Comparison of ENCODE assay signal across 20 cellular contexts in genomic region chr15:64311566-64311965, GRCh38. TPM values are rescaled to one million over a fixed set of nuclear protein-coding genes. Genes with fewer than 3 reads are reported as not detected.
DNase-seq lines count a peak whose midpoint lies in the region; ATAC-seq, FAIRE-seq and TF ChIP-seq lines count a peak whose summit lies in the region.
"Had no signal": no experiment of that assay in that cellular context is flagged by ENCODE, and none has a peak within 500 bp of the region (broad histone marks: within the 10 kb centered on the region; RNA-seq: fewer than 3 reads in every experiment).

No MANE protein-coding gene starts in this region.

- H3K27me3 ChIP-seq in kidney epithelial cell (ENCODE audit: control insufficient read depth, insufficient read depth, low read length) (no peaks in the 10 kb centered on the region), smooth muscle cell (ENCODE audit: low read depth) (no peaks in the 10 kb centered on the region)
- H3K27me3 ChIP-seq: BLaER1 treated with 17β-estradiol and CSF1 and Interleukin-3, amounts not matched to agents 10 nM and 100 nM had no signal

- H3K27me3 Mint-ChIP-seq in nephron progenitor cell (ENCODE audit: low read depth, poor library complexity): peaks cover 2% of the 10 kb centered on the region
- H3K27me3 Mint-ChIP-seq: B cell; CD8-positive, alpha-beta memory T cell had no signal

- no peaks in the 10 kb centered on the region for H3K9me3 ChIP-seq in smooth muscle cell (replicated peaks; ENCODE audit: low read depth)

- no peak for TF ChIP-seq CTCF in kidney epithelial cell (IDR thresholded peaks at IDR 0.05; ENCODE audit: insufficient read depth, low read length, poor library complexity, severe bottlenecking)
- TF ChIP-seq CTCF in nephron progenitor cell (IDR thresholded peaks at IDR 0.05): no peak
- no peak for TF ChIP-seq CTCF in smooth muscle cell (IDR thresholded peaks at IDR 0.05; ENCODE audit: borderline replicate concordance, insufficient read depth, poor library complexity, severe bottlenecking)

- 86% methylated on average over 6 of the region's 6 CpGs for WGBS in smooth muscle cell (ENCODE audit: low lambda C conversion rate)

- DNase-seq in ACHN (peak; percentile 52), kidney epithelial cell (ENCODE audit: low read depth) (peak; percentile 45), nephron progenitor cell (no peak), DMS 273 treated with DMSO at 0.1 percent for 48 hours (lab: John Stamatoyannopoulos, UW) (no peak), GM12891 (ENCODE audit: insufficient read length, low spot score) (no peak), smooth muscle cell (lab: John Stamatoyannopoulos, UW; ENCODE audit: unreplicated experiment) (no peak)
- DNase-seq: CD8-positive, alpha-beta memory T cell; COR-L47; DMS153; DMS79; GDM1; H9 had no signal

- H3K36me3 Mint-ChIP-seq in nephron progenitor cell (ENCODE audit: low read depth): peaks cover 38% of the 10 kb centered on the region

- peaks cover 21% of the 10 kb centered on the region for H3K4me1 ChIP-seq in smooth muscle cell (ENCODE audit: low read depth)
- H3K4me1 ChIP-seq: BLaER1 treated with 17β-estradiol and CSF1 and Interleukin-3, amounts not matched to agents 10 nM and 100 nM had no signal

- peaks cover 23% of the 10 kb centered on the region for H3K9me3 Mint-ChIP-seq in nephron progenitor cell
- H3K9me3 Mint-ChIP-seq: CD8-positive, alpha-beta memory T cell had no signal

- H3K27ac Mint-ChIP-seq in nephron progenitor cell: peak overlapping the region; percentile 42
- H3K27ac Mint-ChIP-seq: B cell; CD8-positive, alpha-beta memory T cell; H9 had no signal

- TF ChIP-seq POLR2A in GM12891 (IDR thresholded peaks at IDR 0.05; ENCODE audit: low read depth, low read length): no peak

- no peak overlapping the region for H3K9ac ChIP-seq in smooth muscle cell (ENCODE audit: low read depth)
- H3K9ac ChIP-seq: BLaER1 treated with 17β-estradiol and CSF1 and Interleukin-3, amounts not matched to agents 10 nM and 100 nM had no signal

- H3K4me3 ChIP-seq in kidney epithelial cell (ENCODE audit: low read depth, low read length) (no peak overlapping the region), smooth muscle cell (no peak overlapping the region)
- H3K4me3 ChIP-seq: BLaER1 treated with 17β-estradiol and CSF1 and Interleukin-3, amounts not matched to agents 10 nM and 100 nM had no signal

- no peak overlapping the region for H3K4me3 Mint-ChIP-seq in nephron progenitor cell
- H3K4me3 Mint-ChIP-seq: B cell; CD8-positive, alpha-beta memory T cell; H9 had no signal

- H2AFZ ChIP-seq in smooth muscle cell (ENCODE audit: low read depth): no peak overlapping the region

- TF ChIP-seq RAD21 in Ishikawa (IDR thresholded peaks at IDR 0.05; ENCODE audit: low read depth): no peak

- no peaks in the 10 kb centered on the region for H3F3A ChIP-seq in smooth muscle cell (ENCODE audit: low read depth)

- no peak for FAIRE-seq in GM12891 (lab: Jason Lieb, UNC)
- FAIRE-seq: D721Med, H1, HepG2 had no signal

- H3K36me3 ChIP-seq in kidney epithelial cell (ENCODE audit: control insufficient read depth, insufficient read depth, low read length): no peaks in the 10 kb centered on the region
- no peaks in the 10 kb centered on the region for H3K36me3 ChIP-seq in smooth muscle cell (ENCODE audit: low read depth)

- TF ChIP-seq EP300 in Ishikawa (IDR thresholded peaks at IDR 0.05; ENCODE audit: borderline replicate concordance): no peak

- peaks cover 88% of the 10 kb centered on the region for H4K20me1 ChIP-seq in smooth muscle cell (ENCODE audit: low read depth)

- peaks cover 5% of the 10 kb centered on the region for H3K4me1 Mint-ChIP-seq in nephron progenitor cell

- no peak for ATAC-seq in GM18870 (IDR thresholded peaks at IDR 0.05; ENCODE audit: unreplicated experiment)
- ATAC-seq: HepG2 had no signal

- H3K27ac ChIP-seq in smooth muscle cell (ENCODE audit: low read depth): no peak overlapping the region
- H3K27ac ChIP-seq: 22Rv1; BLaER1 treated with 17β-estradiol and CSF1 and Interleukin-3, amounts not matched to agents 10 nM and 100 nM had no signal

- in situ Hi-C loops in ACHN (cut with HindIII; ENCODE audit: low pct_ligation_motif_present, low pct_unique_long_range_greater_than_20kb, low sequenced_read_pairs): no loop called here

- H3K79me2 ChIP-seq in smooth muscle cell (ENCODE audit: low read depth): peaks cover 79% of the 10 kb centered on the region

- H3K4me2 ChIP-seq in smooth muscle cell: no peak overlapping the region
- H3K4me2 ChIP-seq: BLaER1 treated with 17β-estradiol and CSF1 and Interleukin-3, amounts not matched to agents 10 nM and 100 nM had no signal

TF ChIP-seq in Ishikawa, 13 proteins besides CTCF, POLR2A, EP300 and RAD21:
- TF ChIP-seq TEAD4 (IDR thresholded peaks at IDR 0.05): peak; percentile 42; the same call in 1 of the 2 replicates
- TF ChIP-seq MAX (IDR thresholded peaks at IDR 0.05): 0 out of 2 replicates have a peak, but pooled peaks have one; percentile 10
- TF ChIP-seq ZBTB7A (IDR thresholded peaks at IDR 0.05; ENCODE audit: low read depth): no peak

TF ChIP-seq in GM12891, 5 proteins besides CTCF, POLR2A, EP300 and RAD21:
- TF ChIP-seq PAX5 (IDR thresholded peaks at IDR 0.05; ENCODE audit: insufficient read depth, low read length, severe bottlenecking): no peak
- TF ChIP-seq TAF1 (IDR thresholded peaks at IDR 0.05; ENCODE audit: low read depth, low read length): no peak
- no peak for TF ChIP-seq POLR2AphosphoS5 (IDR thresholded peaks at IDR 0.05; ENCODE audit: low read depth, low read length)
- no peak for TF ChIP-seq SPI1 (IDR thresholded peaks at IDR 0.05; ENCODE audit: low read depth, low read length)
- TF ChIP-seq POU2F2 (IDR thresholded peaks at IDR 0.05; ENCODE audit: low read depth, low read length): no peak

RNA-seq across cellular contexts. Expression of gene CSNK1G1, which starts 44.4 kb away (rescaled TPM):
- 23.5 and 27.8 TPM in 2 replicates for total RNA-seq in kidney epithelial cell
- polyA plus RNA-seq in GM12891 (2012; ENCODE audit: low read depth, missing spikeins): 8.1 TPM
- total RNA-seq in smooth muscle cell: 23.2 and 27.9 TPM in 2 replicates
- 12.7 and 12.8 TPM in 2 replicates for polyA plus RNA-seq in smooth muscle cell

Comparison
In these comparisons a context has a peak if more than half of its experiments do, and no peak if none do; other contexts are left out.
1. DNase-seq: peak in ACHN (single experiment) and kidney epithelial cell (single experiment); none in nephron progenitor cell (single experiment), DMS 273 treated with DMSO at 0.1 percent for 48 hours (single experiment), GM12891 (single experiment) and smooth muscle cell (single experiment).